19 cellular contexts compared by ENCODE assay signal in the genomic region with DNA sequence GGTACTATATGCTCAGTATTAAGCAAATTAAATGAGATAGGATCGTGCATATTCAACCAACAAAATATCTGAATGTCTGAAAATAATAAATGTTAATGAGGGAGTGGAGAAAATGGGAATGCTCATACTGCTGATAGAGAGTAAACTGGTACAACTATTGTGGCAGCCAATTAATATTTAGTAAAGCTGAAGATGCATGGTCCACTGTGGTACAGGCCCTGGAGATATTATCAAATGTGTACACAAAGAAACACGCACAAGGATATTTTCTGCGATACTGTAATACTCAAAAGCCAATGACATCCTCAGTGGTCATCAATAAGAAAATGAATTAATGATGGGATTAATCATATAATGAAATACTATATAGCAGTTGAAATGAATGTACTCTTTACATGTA.
"Had no signal": no experiment of that assay in that cellular context is flagged by ENCODE, and none has a peak within 500 bp of the region (broad histone marks: within the 10 kb centered on the region; RNA-seq: fewer than 3 reads in every experiment).

No MANE protein-coding gene starts in this region.

- ATAC-seq: activated naive CD4-positive, alpha-beta T cell treated with anti-CD3 and anti-CD28 coated beads, Interleukin-2, amount 50 U/mL, for 72 hours; left ventricle myocardium superior; mucosa of descending colon; right lobe of liver had no signal

- H3K4me3 ChIP-seq: cardiac muscle cell, esophagus squamous epithelium, mucosa of descending colon, ovary, right lobe of liver, smooth muscle cell had no signal

- H3K36me3 ChIP-seq: ovary, right lobe of liver had no signal

- H3K27me3 ChIP-seq: cardiac muscle cell, esophagus squamous epithelium, ovary, right lobe of liver had no signal

- H3K4me2 ChIP-seq: SK-N-SH, smooth muscle cell had no signal

- H3K27ac ChIP-seq: cardiac muscle cell, esophagus squamous epithelium, ovary, right lobe of liver had no signal

- H3K27ac Mint-ChIP-seq: activated CD4-positive, alpha-beta T cell treated with anti-CD3 and anti-CD28 coated beads, Interleukin-2, amount 10 ng/mL, durations not matched to agents 7 days and 5 days had no signal

- H3K9ac ChIP-seq: SK-N-SH had no signal

- H3K27me3 Mint-ChIP-seq: activated CD4-positive, alpha-beta T cell treated with anti-CD3 and anti-CD28 coated beads, Interleukin-2, amount 10 ng/mL, durations not matched to agents 7 days and 5 days; naive B cell had no signal

- H3K4me3 Mint-ChIP-seq: activated CD4-positive, alpha-beta T cell treated with anti-CD3 and anti-CD28 coated beads, Interleukin-2, amount 10 ng/mL, durations not matched to agents 7 days and 5 days; immature natural killer cell; naive B cell had no signal

- H3K9me3 Mint-ChIP-seq: activated naive CD4-positive, alpha-beta T cell treated with anti-CD3 and anti-CD28 coated beads, Interleukin-2, amount 50 U/mL, for 72 hours; immature natural killer cell had no signal

- H3K4me1 ChIP-seq: esophagus squamous epithelium, right lobe of liver had no signal

- DNase-seq: activated CD4-positive, alpha-beta T cell treated with anti-CD3 and anti-CD28 coated beads, Interleukin-2, amount 10 ng/mL, durations not matched to agents 7 days and 5 days; activated CD8-positive, alpha-beta memory T cell treated with anti-CD3 and anti-CD28 coated beads, Interleukin-2, amount 50 U/mL, for 4 hours; amniotic stem cell; dermis blood vessel endothelial cell; effector memory CD4-positive, alpha-beta T cell; esophagus squamous epithelium; immature natural killer cell; left ventricle myocardium superior; mesenchymal stem cell; mucosa of descending colon; naive B cell; ovary; right lobe of liver; SK-N-SH; stimulated activated CD4-positive, alpha-beta T cell treated with anti-CD3 and anti-CD28 coated beads, Interleukin-4, amount 100 ng/mL, for 1 hour; T-helper 9 cell had no signal
